In genomic region chr10:132294561-132295320, GRCh38 we compare ENCODE assay signal across 14 cellular contexts. TPM values are rescaled to one million over a fixed set of nuclear protein-coding genes. Genes with fewer than 3 reads are reported as not detected.
DNase-seq lines count a peak whose midpoint lies in the region; ATAC-seq and TF ChIP-seq lines count a peak whose summit lies in the region.
"Had no signal": no experiment of that assay in that cellular context is flagged by ENCODE, and none has a peak within 500 bp of the region (broad histone marks: within the 10 kb centered on the region; RNA-seq: fewer than 3 reads in every experiment).

No MANE protein-coding gene starts in this region.

- no peaks in the 10 kb centered on the region for H3K27me3 ChIP-seq in osteoblast (ENCODE audit: insufficient read depth, low read length)

- in situ Hi-C loops in GM13976 (cut with MboI; ENCODE audit: low sequenced_read_pairs, unreplicated experiment): no loop called here

- CTCF ChIA-PET in activated CD4-positive, alpha-beta memory T cell treated with anti-CD3 and anti-CD28 coated beads for 36 hours (lab: Charles Lee): no interaction called here

- no peak overlapping the region for H2AFZ ChIP-seq in osteoblast (ENCODE audit: low read length)
- H2AFZ ChIP-seq: parathyroid adenoma had no signal

- DNase-seq in NCI-H1417 (lab: John Stamatoyannopoulos, UW) (peak in 2 of 3 experiments; percentile 52 to 83), NCI-H1417 treated with DMSO at 0.1 percent for 48 hours (lab: John Stamatoyannopoulos, UW) (no peak), NCI-H1436 treated with DMSO at 0.1 percent for 48 hours (lab: John Stamatoyannopoulos, UW) (peak; percentile 63), chondrocyte (ENCODE audit: low spot score) (peak; percentile 70), osteoblast (ENCODE audit: insufficient read length, low spot score, missing footprints) (peak; percentile 91), GM13976 (ENCODE audit: low spot score) (no peak)
- DNase-seq in activated CD4-positive, alpha-beta memory T cell treated with anti-CD3 and anti-CD28 coated beads for 36 hours: no peak
- DNase-seq: activated naive CD4-positive, alpha-beta T cell treated with anti-CD3 and anti-CD28 coated beads for 36 hours; central memory CD4-positive, alpha-beta T cell; hypothalamus; KG1; trophoblast cell had no signal

- no peak overlapping the region for H3K27ac Mint-ChIP-seq in chondrocyte (ENCODE audit: unreplicated experiment)
- no peak overlapping the region for H3K27ac Mint-ChIP-seq in activated CD4-positive, alpha-beta memory T cell treated with anti-CD3 and anti-CD28 coated beads for 36 hours
- H3K27ac Mint-ChIP-seq: activated naive CD4-positive, alpha-beta T cell treated with anti-CD3 and anti-CD28 coated beads for 36 hours had no signal

- intact Hi-C loops in activated CD4-positive, alpha-beta memory T cell treated with anti-CD3 and anti-CD28 coated beads for 36 hours (cut with micrococcal nuclease): no loop called here

- no peaks in the 10 kb centered on the region for H3K36me3 Mint-ChIP-seq in chondrocyte (ENCODE audit: low read depth)
- H3K36me3 Mint-ChIP-seq in activated CD4-positive, alpha-beta memory T cell treated with anti-CD3 and anti-CD28 coated beads for 36 hours: no peaks in the 10 kb centered on the region

- no peak overlapping the region for H3K4me2 ChIP-seq in osteoblast (ENCODE audit: insufficient read depth, low read length)

- no peaks in the 10 kb centered on the region for H3K9me3 ChIP-seq in osteoblast (ENCODE audit: low read depth, low read length)

- POLR2A ChIA-PET in activated CD4-positive, alpha-beta memory T cell treated with anti-CD3 and anti-CD28 coated beads for 36 hours (lab: Charles Lee): no interaction called here

- no peak for ATAC-seq in GM21717 (IDR thresholded peaks at IDR 0.05; ENCODE audit: unreplicated experiment)

- H3K4me1 Mint-ChIP-seq in chondrocyte (ENCODE audit: low read depth): peaks cover 9% of the 10 kb centered on the region
- H3K4me1 Mint-ChIP-seq in activated CD4-positive, alpha-beta memory T cell treated with anti-CD3 and anti-CD28 coated beads for 36 hours (ENCODE audit: low read depth): no peaks in the 10 kb centered on the region

- H3K36me3 ChIP-seq in osteoblast (ENCODE audit: insufficient read depth, low read length): no peaks in the 10 kb centered on the region

- no peak overlapping the region for H3K27ac ChIP-seq in osteoblast (ENCODE audit: low read depth, low read length)
- H3K27ac ChIP-seq: parathyroid adenoma had no signal

- no peaks in the 10 kb centered on the region for H3K79me2 ChIP-seq in osteoblast (ENCODE audit: insufficient read depth, low read length)

- H3K4me3 ChIP-seq in osteoblast (ENCODE audit: insufficient read depth, low read length): no peak overlapping the region

- no peak for TF ChIP-seq CTCF in chondrocyte (IDR thresholded peaks at IDR 0.05)
- no peak for TF ChIP-seq CTCF in osteoblast (IDR thresholded peaks at IDR 0.05; ENCODE audit: extremely low read depth, low read depth, low read length)
- no peak for TF ChIP-seq CTCF in GM13976 (IDR thresholded peaks at IDR 0.05; ENCODE audit: borderline replicate concordance, control extremely low read depth, extremely low read depth, insufficient read depth, missing control alignments)

- no peaks in the 10 kb centered on the region for H3K4me1 ChIP-seq in osteoblast (ENCODE audit: insufficient read depth, low read length)
- H3K4me1 ChIP-seq: parathyroid adenoma had no signal

- H4K20me1 ChIP-seq in osteoblast (ENCODE audit: insufficient read depth, low read length): peaks cover 20% of the 10 kb centered on the region

- peaks cover 3% of the 10 kb centered on the region for H3K9me3 Mint-ChIP-seq in chondrocyte (ENCODE audit: low read depth)
- H3K9me3 Mint-ChIP-seq in activated CD4-positive, alpha-beta memory T cell treated with anti-CD3 and anti-CD28 coated beads for 36 hours: no peaks in the 10 kb centered on the region
- H3K9me3 Mint-ChIP-seq: activated naive CD4-positive, alpha-beta T cell treated with anti-CD3 and anti-CD28 coated beads for 36 hours had no signal

- no peak overlapping the region for H3K4me3 Mint-ChIP-seq in chondrocyte (ENCODE audit: unreplicated experiment)
- H3K4me3 Mint-ChIP-seq in activated CD4-positive, alpha-beta memory T cell treated with anti-CD3 and anti-CD28 coated beads for 36 hours: no peak overlapping the region
- H3K4me3 Mint-ChIP-seq: activated naive CD4-positive, alpha-beta T cell treated with anti-CD3 and anti-CD28 coated beads for 36 hours had no signal

- H3K27me3 Mint-ChIP-seq in chondrocyte (ENCODE audit: low read depth): peaks cover 1% of the 10 kb centered on the region
- no peaks in the 10 kb centered on the region for H3K27me3 Mint-ChIP-seq in activated CD4-positive, alpha-beta memory T cell treated with anti-CD3 and anti-CD28 coated beads for 36 hours

RNA-seq across cellular contexts. Expression of gene STK32C, which starts 13.0 kb away (rescaled TPM):
- total RNA-seq in chondrocyte: 15.8 to 17.9 TPM (median 17.2 TPM) in 3 replicates
- total RNA-seq in osteoblast: 12.7 and 14.5 TPM in 2 replicates
- total RNA-seq in activated CD4-positive, alpha-beta memory T cell treated with anti-CD3 and anti-CD28 coated beads for 36 hours: 10 to 100 TPM; 14.8 to 16.1 TPM

RNA-seq across cellular contexts. Expression of gene LRRC27, which starts 37.3 kb away (rescaled TPM):
- 10.2 to 14.4 TPM (median 13.2 TPM) in 3 replicates for total RNA-seq in chondrocyte
- 11.2 and 13.4 TPM in 2 replicates for total RNA-seq in osteoblast
- total RNA-seq in activated CD4-positive, alpha-beta memory T cell treated with anti-CD3 and anti-CD28 coated beads for 36 hours: 1 to 10 TPM; 2.5 to 2.8 TPM

Comparison
In these comparisons a context has a peak if more than half of its experiments do, and no peak if none do; other contexts are left out.
1. DNase-seq: peak in NCI-H1417 (2 of 3), NCI-H1436 treated with DMSO at 0.1 percent for 48 hours (single experiment), chondrocyte (single experiment) and osteoblast (single experiment); none in NCI-H1417 treated with DMSO at 0.1 percent for 48 hours (single experiment), activated CD4-positive, alpha-beta memory T cell treated with anti-CD3 and anti-CD28 coated beads for 36 hours (single experiment) and GM13976 (single experiment).